Comparison of ENCODE assay signal across 1 cellular context in genomic region chr10:97096327-97097153, GRCh38.
A peak's percentile ranks its signal among the peaks of the same experiment; 100 is the strongest.
TF ChIP-seq lines count a peak whose summit lies in the region.

No MANE protein-coding gene starts in this region.

TF ChIP-seq in GM12878, 131 proteins besides CTCF, POLR2A, EP300 and RAD21 (continued from another document):
- TF ChIP-seq ZNF687 (IDR thresholded peaks at IDR 0.05) (0 out of 2 replicates have a peak, but pooled peaks have one; percentile 18), ESRRA (IDR thresholded peaks at IDR 0.05; ENCODE audit: low read length) (no peak), MEF2B (IDR thresholded peaks at IDR 0.05; ENCODE audit: partially characterized antibody, poor library complexity, severe bottlenecking) (peak; percentile 10), JUND (IDR thresholded peaks at IDR 0.05; ENCODE audit: low read depth, low read length) (no peak), CHD2 (IDR thresholded peaks at IDR 0.05; ENCODE audit: borderline replicate concordance, low read depth, low read length) (no peak), NR2F1 (conservative IDR thresholded peaks at IDR 0.05) (peak; percentile 18; the same call in 1 of the 2 replicates)
- TF ChIP-seq, protein P1, sequence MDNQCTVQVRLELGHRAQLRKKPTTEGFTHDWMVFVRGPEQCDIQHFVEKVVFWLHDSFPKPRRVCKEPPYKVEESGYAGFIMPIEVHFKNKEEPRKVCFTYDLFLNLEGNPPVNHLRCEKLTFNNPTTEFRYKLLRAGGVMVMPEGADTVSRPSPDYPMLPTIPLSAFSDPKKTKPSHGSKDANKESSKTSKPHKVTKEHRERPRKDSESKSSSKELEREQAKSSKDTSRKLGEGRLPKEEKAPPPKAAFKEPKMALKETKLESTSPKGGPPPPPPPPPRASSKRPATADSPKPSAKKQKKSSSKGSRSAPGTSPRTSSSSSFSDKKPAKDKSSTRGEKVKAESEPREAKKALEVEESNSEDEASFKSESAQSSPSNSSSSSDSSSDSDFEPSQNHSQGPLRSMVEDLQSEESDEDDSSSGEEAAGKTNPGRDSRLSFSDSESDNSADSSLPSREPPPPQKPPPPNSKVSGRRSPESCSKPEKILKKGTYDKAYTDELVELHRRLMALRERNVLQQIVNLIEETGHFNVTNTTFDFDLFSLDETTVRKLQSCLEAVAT (IDR thresholded peaks at IDR 0.05): 0 out of 2 replicates have a peak, but pooled peaks have one; percentile 49
- TF ChIP-seq, protein P2, sequence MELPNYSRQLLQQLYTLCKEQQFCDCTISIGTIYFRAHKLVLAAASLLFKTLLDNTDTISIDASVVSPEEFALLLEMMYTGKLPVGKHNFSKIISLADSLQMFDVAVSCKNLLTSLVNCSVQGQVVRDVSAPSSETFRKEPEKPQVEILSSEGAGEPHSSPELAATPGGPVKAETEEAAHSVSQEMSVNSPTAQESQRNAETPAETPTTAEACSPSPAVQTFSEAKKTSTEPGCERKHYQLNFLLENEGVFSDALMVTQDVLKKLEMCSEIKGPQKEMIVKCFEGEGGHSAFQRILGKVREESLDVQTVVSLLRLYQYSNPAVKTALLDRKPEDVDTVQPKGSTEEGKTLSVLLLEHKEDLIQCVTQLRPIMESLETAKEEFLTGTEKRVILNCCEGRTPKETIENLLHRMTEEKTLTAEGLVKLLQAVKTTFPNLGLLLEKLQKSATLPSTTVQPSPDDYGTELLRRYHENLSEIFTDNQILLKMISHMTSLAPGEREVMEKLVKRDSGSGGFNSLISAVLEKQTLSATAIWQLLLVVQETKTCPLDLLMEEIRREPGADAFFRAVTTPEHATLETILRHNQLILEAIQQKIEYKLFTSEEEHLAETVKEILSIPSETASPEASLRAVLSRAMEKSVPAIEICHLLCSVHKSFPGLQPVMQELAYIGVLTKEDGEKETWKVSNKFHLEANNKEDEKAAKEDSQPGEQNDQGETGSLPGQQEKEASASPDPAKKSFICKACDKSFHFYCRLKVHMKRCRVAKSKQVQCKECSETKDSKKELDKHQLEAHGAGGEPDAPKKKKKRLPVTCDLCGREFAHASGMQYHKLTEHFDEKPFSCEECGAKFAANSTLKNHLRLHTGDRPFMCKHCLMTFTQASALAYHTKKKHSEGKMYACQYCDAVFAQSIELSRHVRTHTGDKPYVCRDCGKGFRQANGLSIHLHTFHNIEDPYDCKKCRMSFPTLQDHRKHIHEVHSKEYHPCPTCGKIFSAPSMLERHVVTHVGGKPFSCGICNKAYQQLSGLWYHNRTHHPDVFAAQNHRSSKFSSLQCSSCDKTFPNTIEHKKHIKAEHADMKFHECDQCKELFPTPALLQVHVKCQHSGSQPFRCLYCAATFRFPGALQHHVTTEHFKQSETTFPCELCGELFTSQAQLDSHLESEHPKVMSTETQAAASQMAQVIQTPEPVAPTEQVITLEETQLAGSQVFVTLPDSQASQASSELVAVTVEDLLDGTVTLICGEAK (IDR thresholded peaks at IDR 0.05; ENCODE audit: borderline replicate concordance): no peak
- TF ChIP-seq, protein P3, sequence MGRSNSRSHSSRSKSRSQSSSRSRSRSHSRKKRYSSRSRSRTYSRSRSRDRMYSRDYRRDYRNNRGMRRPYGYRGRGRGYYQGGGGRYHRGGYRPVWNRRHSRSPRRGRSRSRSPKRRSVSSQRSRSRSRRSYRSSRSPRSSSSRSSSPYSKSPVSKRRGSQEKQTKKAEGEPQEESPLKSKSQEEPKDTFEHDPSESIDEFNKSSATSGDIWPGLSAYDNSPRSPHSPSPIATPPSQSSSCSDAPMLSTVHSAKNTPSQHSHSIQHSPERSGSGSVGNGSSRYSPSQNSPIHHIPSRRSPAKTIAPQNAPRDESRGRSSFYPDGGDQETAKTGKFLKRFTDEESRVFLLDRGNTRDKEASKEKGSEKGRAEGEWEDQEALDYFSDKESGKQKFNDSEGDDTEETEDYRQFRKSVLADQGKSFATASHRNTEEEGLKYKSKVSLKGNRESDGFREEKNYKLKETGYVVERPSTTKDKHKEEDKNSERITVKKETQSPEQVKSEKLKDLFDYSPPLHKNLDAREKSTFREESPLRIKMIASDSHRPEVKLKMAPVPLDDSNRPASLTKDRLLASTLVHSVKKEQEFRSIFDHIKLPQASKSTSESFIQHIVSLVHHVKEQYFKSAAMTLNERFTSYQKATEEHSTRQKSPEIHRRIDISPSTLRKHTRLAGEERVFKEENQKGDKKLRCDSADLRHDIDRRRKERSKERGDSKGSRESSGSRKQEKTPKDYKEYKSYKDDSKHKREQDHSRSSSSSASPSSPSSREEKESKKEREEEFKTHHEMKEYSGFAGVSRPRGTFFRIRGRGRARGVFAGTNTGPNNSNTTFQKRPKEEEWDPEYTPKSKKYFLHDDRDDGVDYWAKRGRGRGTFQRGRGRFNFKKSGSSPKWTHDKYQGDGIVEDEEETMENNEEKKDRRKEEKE (IDR thresholded peaks at IDR 0.05): no peak
